1 cellular context compared by ENCODE assay signal in the genomic region with DNA sequence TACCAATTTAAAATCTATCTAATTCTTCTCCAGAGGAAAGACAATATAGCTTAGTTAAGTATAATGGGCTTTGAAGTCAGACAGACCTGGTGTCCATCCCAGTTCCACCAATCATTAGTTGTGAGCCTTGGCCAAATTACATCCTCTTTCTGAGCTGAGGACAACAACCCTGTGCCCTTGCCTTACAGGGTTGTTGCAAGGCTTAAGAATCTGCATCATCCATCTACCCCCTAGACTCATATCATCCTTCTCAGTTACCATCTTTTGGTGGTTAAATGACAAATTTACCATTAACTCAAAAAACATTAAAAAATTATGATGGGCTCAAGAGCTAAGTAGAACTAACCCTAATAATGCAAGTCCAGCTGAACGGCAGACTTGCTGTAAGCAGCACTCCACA.
TF ChIP-seq lines count a peak whose summit lies in the region.

No MANE protein-coding gene starts in this region.

TF ChIP-seq in H1, 55 proteins besides CTCF, POLR2A, EP300 and RAD21:
- no peak for TF ChIP-seq MAFK (IDR thresholded peaks at IDR 0.05; ENCODE audit: low read depth, low read length)
- TF ChIP-seq BCL11A (IDR thresholded peaks at IDR 0.05; ENCODE audit: low read depth in 2 of 2, low read length in 2 of 2): no peak
- TF ChIP-seq HDAC2 (IDR thresholded peaks at IDR 0.05; ENCODE audit: borderline replicate concordance in 1 of 2, low read depth in 2 of 2, low read length in 2 of 2): no peak
- no peak for TF ChIP-seq FOSL1 (IDR thresholded peaks at IDR 0.05; ENCODE audit: insufficient read depth, low read depth, low read length)
- TF ChIP-seq RBBP5 (IDR thresholded peaks at IDR 0.05; ENCODE audit: borderline replicate concordance, low read depth, low read length): no peak
- TF ChIP-seq, protein P1, sequence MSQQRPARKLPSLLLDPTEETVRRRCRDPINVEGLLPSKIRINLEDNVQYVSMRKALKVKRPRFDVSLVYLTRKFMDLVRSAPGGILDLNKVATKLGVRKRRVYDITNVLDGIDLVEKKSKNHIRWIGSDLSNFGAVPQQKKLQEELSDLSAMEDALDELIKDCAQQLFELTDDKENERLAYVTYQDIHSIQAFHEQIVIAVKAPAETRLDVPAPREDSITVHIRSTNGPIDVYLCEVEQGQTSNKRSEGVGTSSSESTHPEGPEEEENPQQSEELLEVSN (IDR thresholded peaks at IDR 0.05): no peak
- no peak for TF ChIP-seq ASH2L (IDR thresholded peaks at IDR 0.05; ENCODE audit: low read length)
- TF ChIP-seq NANOG (IDR thresholded peaks at IDR 0.05; ENCODE audit: insufficient read depth, low read depth, low read length, poor library complexity, severe bottlenecking): no peak
- TF ChIP-seq GABPA (IDR thresholded peaks at IDR 0.05; ENCODE audit: borderline replicate concordance, insufficient read depth, low read length): no peak
- TF ChIP-seq, protein P2, sequence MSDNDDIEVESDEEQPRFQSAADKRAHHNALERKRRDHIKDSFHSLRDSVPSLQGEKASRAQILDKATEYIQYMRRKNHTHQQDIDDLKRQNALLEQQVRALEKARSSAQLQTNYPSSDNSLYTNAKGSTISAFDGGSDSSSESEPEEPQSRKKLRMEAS (IDR thresholded peaks at IDR 0.05): no peak
- no peak for TF ChIP-seq TCF12 (IDR thresholded peaks at IDR 0.05; ENCODE audit: low read depth, low read length)
